Comparison of ENCODE assay signal across 8 cellular contexts in the genomic region with DNA sequence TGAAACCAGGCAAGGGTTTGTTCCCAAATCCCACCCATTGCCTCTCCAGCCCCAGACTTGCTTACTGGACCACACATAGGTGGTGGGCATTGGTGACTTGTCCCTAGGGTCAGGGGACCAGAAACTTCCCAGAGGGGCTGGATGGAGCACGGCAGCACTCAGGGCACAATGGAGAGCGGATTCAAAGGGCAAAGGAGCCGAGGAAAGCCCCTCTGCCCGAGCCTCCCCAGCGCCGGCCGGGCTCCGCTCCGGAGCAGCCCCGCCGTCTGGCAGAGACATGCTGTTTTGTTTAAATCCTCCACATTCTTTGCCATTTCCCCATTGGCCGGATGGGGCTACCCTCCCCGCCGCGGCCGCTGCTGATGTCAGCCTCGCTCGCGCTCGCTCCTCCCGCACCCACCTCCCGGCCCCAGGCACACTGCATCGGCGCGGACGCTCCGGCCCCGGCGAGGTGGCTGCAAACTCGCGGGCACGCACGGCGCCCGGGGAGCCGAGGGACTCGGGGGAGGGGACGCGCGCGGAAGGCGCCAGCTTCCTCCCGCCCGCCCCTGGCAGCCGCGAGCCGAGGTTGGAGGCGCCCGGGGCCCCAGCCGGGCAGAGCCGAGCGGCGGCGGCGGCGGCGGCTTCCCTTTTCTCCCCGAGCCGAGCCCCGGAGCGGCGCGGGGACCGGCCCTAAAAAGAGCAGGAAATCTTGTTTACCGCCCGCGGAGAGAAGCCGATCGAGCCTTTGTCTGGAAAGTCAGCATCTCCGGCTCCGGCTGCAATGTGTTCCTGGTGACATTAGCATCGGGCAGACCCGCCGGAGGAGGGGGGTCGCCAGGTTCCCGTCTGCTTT. TPM values are rescaled to one million over a fixed set of nuclear protein-coding genes. Genes with fewer than 3 reads are reported as not detected.
DNase-seq lines count a peak whose midpoint lies in the region; ATAC-seq, FAIRE-seq and TF ChIP-seq lines count a peak whose summit lies in the region.

A gene (plus strand): TSS at position 390 of the 835 bp plus-strand sequence.

- peak within 1 kb of the TSS; percentile 93 for H3K9ac ChIP-seq in astrocyte (ENCODE audit: low read length)

- H3K79me2 ChIP-seq in astrocyte (ENCODE audit: insufficient read depth, low read length), result peaks cover 4% of the 10 kb centered on the region

- DNase-seq in NCI-H1694 treated with DMSO at 0.1 percent for 48 hours (lab: John Stamatoyannopoulos, UW), result peak; percentile 61
- DNase-seq in T-helper 9 cell, result peak; percentile 83
- DNase-seq in astrocyte (ENCODE audit: low read depth), result peak; percentile 78
- DNase-seq in hepatic stellate cell (ENCODE audit: low spot score), result peak; percentile 89
- peak; percentile 92 for DNase-seq in retina
- DNase-seq in OCI-M2 (lab: John Stamatoyannopoulos, UW; ENCODE audit: unreplicated experiment), result no peak

- no peaks in the 10 kb centered on the region for H4K20me1 ChIP-seq in astrocyte (ENCODE audit: insufficient read depth, low read length)

- peak within 1 kb of the TSS; percentile 87 for H3K4me3 ChIP-seq in astrocyte (ENCODE audit: insufficient read depth, low read depth, low read length)

- H3K4me1 Mint-ChIP-seq in astrocyte (ENCODE audit: low read depth, unreplicated experiment), result peaks cover 5% of the 10 kb centered on the region

- H3K9me3 ChIP-seq in astrocyte (ENCODE audit: insufficient read depth, low read depth, low read length), result no peaks in the 10 kb centered on the region

- H3K27me3 ChIP-seq in astrocyte (ENCODE audit: insufficient read depth, low read length), result no peaks in the 10 kb centered on the region

- no peaks in the 10 kb centered on the region for H3K27me3 Mint-ChIP-seq in astrocyte (ENCODE audit: low read depth, unreplicated experiment)

- H3K36me3 ChIP-seq in astrocyte (ENCODE audit: insufficient read depth, low read length), result no peaks in the 10 kb centered on the region

- peak within 1 kb of the TSS; percentile 87 for H3K4me3 Mint-ChIP-seq in astrocyte (ENCODE audit: unreplicated experiment)

- no peaks in the 10 kb centered on the region for H3K9me3 Mint-ChIP-seq in astrocyte (ENCODE audit: unreplicated experiment)

- H3K4me1 ChIP-seq in astrocyte (ENCODE audit: insufficient read depth, low read length), result peaks cover 18% of the 10 kb centered on the region

- FAIRE-seq in astrocyte (lab: Jason Lieb, UNC), result no peak

- H3K27ac Mint-ChIP-seq in astrocyte (ENCODE audit: unreplicated experiment), result peak within 1 kb of the TSS; percentile 24

- peak within 1 kb of the TSS; percentile 81 for H2AFZ ChIP-seq in astrocyte (ENCODE audit: low read depth, low read length)

- no peaks in the 10 kb centered on the region for H3K36me3 Mint-ChIP-seq in astrocyte (ENCODE audit: low read depth, unreplicated experiment)

- peak within 1 kb of the TSS; percentile 99 for H3K4me2 ChIP-seq in astrocyte (ENCODE audit: low read length)

- TF ChIP-seq CTCF in astrocyte (IDR thresholded peaks at IDR 0.05; ENCODE audit: insufficient read depth, low read depth, low read length), result no peak

- ATAC-seq in GM18502 (IDR thresholded peaks at IDR 0.05; ENCODE audit: poor library complexity, unreplicated experiment), result peak; percentile 82
- peak; percentile 56 for ATAC-seq in HG02870 (IDR thresholded peaks at IDR 0.05; ENCODE audit: unreplicated experiment)

- peak within 1 kb of the TSS; percentile 85 for H3K27ac ChIP-seq in astrocyte (ENCODE audit: low read depth, low read length)

RNA-seq across cellular contexts. Expression of the gene that starts here (rescaled TPM):
- 10.1 and 12.4 TPM in 2 replicates for total RNA-seq in astrocyte
